In genomic region chr13:20623000-20623399, GRCh38 we compare ENCODE assay signal across 27 cellular contexts. TPM values are rescaled to one million over a fixed set of nuclear protein-coding genes. Genes with fewer than 3 reads are reported as not detected.
DNase-seq lines count a peak whose midpoint lies in the region; ATAC-seq, FAIRE-seq and TF ChIP-seq lines count a peak whose summit lies in the region.
"Had no signal": no experiment of that assay in that cellular context is flagged by ENCODE, and none has a peak within 500 bp of the region (broad histone marks: within the 10 kb centered on the region; RNA-seq: fewer than 3 reads in every experiment).

No MANE protein-coding gene starts in this region.

- no peak overlapping the region for H2AK9ac ChIP-seq in IMR-90 (replicated peaks; ENCODE audit: low read depth, low read length, poor library complexity)

- peaks cover 3% of the 10 kb centered on the region for H3K9me3 ChIP-seq in IMR-90 (ENCODE audit: control insufficient read depth, insufficient read depth, low read length)
- no peaks in the 10 kb centered on the region for H3K9me3 ChIP-seq in K562 (replicated peaks; ENCODE audit: control insufficient read depth, insufficient read depth, low read depth, low read length)
- peaks cover 18% of the 10 kb centered on the region for H3K9me3 ChIP-seq in endodermal cell (ENCODE audit: control insufficient read depth, low read length)
- H3K9me3 ChIP-seq in small intestine (ENCODE audit: control insufficient read depth, low read depth) = no peaks in the 10 kb centered on the region
- H3K9me3 ChIP-seq: BE2C had no signal

- H3K4me2 ChIP-seq in IMR-90 (ENCODE audit: low read depth, low read length) (no peak overlapping the region), K562 (ENCODE audit: insufficient read depth, low read length) (no peak overlapping the region)
- H3K4me2 ChIP-seq: BLaER1 had no signal

- no TSS peak for BruUV-seq in IMR-90 (replicated peaks; lab: Mats Ljungman, UMichigan)
- BruUV-seq in K562 (replicated peaks; lab: Mats Ljungman, UMichigan) = no TSS peak

- no peak overlapping the region for H3K14ac ChIP-seq in IMR-90 (replicated peaks; ENCODE audit: low read depth, low read length)

- no CpG with 5 or more reads among the region's 3 CpGs for WGBS in IMR-90 (ENCODE audit: extremely low coverage in 2 of 2, insufficient read length in 1 of 2), 2 experiments
- WGBS in K562 (ENCODE audit: insufficient coverage, low coverage, missing lambda C conversion rate) = 32% methylated on average over 3 of the region's 3 CpGs
- 88 to 94% methylated on average over 1 to 3 of the region's 3 CpGs for WGBS in endodermal cell (ENCODE audit: insufficient coverage in 1 of 2, insufficient read length in 1 of 2), 2 experiments
- 96 to 99% (median 99%) methylated on average over 3 of the region's 3 CpGs for WGBS in small intestine, 3 donors

- H3K9me1 ChIP-seq in IMR-90 (ENCODE audit: insufficient read depth, low read length) = no peaks in the 10 kb centered on the region
- no peaks in the 10 kb centered on the region for H3K9me1 ChIP-seq in K562 (ENCODE audit: control insufficient read depth, insufficient read depth, low read length)

- no peak overlapping the region for H3K18ac ChIP-seq in IMR-90 (ENCODE audit: low read depth, low read length)

- TF ChIP-seq POLR2A in IMR-90 (IDR thresholded peaks at IDR 0.05; ENCODE audit: low read depth, low read length) = no peak
- no peak for TF ChIP-seq POLR2A in K562 (conservative IDR thresholded peaks at IDR 0.05)

- no peak overlapping the region for H3K27ac ChIP-seq in IMR-90 (ENCODE audit: insufficient read depth, low read length)
- H3K27ac ChIP-seq in K562 (ENCODE audit: extremely low read depth, low read depth, low read length) = no peak overlapping the region
- H3K27ac ChIP-seq in endodermal cell (ENCODE audit: low read depth, low read length) = no peak overlapping the region
- no peak overlapping the region for H3K27ac ChIP-seq in small intestine (ENCODE audit: low read depth in 1 of 2, low read length in 1 of 2)
- H3K27ac ChIP-seq: BLaER1 had no signal

- ATAC-seq in IMR-90 (ENCODE audit: low read depth) (no peak), K562 (no peak), sciatic nerve (no peak)
- ATAC-seq: GM12878 had no signal

- CTCF ChIA-PET in IMR-90 (lab: Yijun Ruan, JAX) = no interaction called here
- CTCF ChIA-PET in K562 (lab: Yijun Ruan, JAX; ENCODE audit: low intra/inter-chr PET ratio) = no interaction called here

- peaks cover 4% of the 10 kb centered on the region for H3K36me3 ChIP-seq in IMR-90 (ENCODE audit: control insufficient read depth, insufficient read depth, low read length)
- no peaks in the 10 kb centered on the region for H3K36me3 ChIP-seq in K562 (ENCODE audit: control insufficient read depth, insufficient read depth, low read length)
- H3K36me3 ChIP-seq in endodermal cell (ENCODE audit: control insufficient read depth, insufficient read depth, low read length) = peaks cover 8% of the 10 kb centered on the region
- H3K36me3 ChIP-seq in small intestine (ENCODE audit: control insufficient read depth in 2 of 2, insufficient read depth in 2 of 2, low read length in 2 of 2) = peaks cover 0 to 5% of the 10 kb centered on the region in 2 donors
- H3K36me3 ChIP-seq: BE2C had no signal

- no peaks in the 10 kb centered on the region for H3K27me3 Mint-ChIP-seq in endodermal cell (ENCODE audit: insufficient read depth)
- H3K27me3 Mint-ChIP-seq: CD4-positive, alpha-beta memory T cell; CD4-positive, CD25-positive, alpha-beta regulatory T cell; CD8-positive, alpha-beta memory T cell had no signal

- DNase-seq in IMR-90 = no peak
- no peak for DNase-seq in K562 (ENCODE audit: extremely low read depth in 1 of 4, low spot score in 3 of 4)
- DNase-seq in endodermal cell = no peak
- DNase-seq in sciatic nerve (ENCODE audit: low spot score) = no peak
- DNase-seq in small intestine = no peak
- DNase-seq in cerebellar cortex (ENCODE audit: low spot score) = no peak
- DNase-seq: 8988T; ACHN; BE2C; C1 segment of cervical spinal cord; CD4-positive, alpha-beta memory T cell; CD4-positive, CD25-positive, alpha-beta regulatory T cell; CD8-positive, alpha-beta memory T cell; COR-L47; DMS 273 treated with DMSO at 0.1 percent for 48 hours; DMS153; DMS53; DMS79; DND-41; EL; GDM1 had no signal

- H3K4ac ChIP-seq in IMR-90 (ENCODE audit: low read depth, low read length) = no peak overlapping the region

- no peaks in the 10 kb centered on the region for H3K4me1 ChIP-seq in IMR-90 (ENCODE audit: control insufficient read depth, insufficient read depth, low read length)
- H3K4me1 ChIP-seq in K562 (replicated peaks in 1 of 2; ENCODE audit: control insufficient read depth in 2 of 2, insufficient read depth in 2 of 2, low read length in 2 of 2) = no peaks in the 10 kb centered on the region
- H3K4me1 ChIP-seq in endodermal cell (ENCODE audit: control insufficient read depth, insufficient read depth, low read length) = no peaks in the 10 kb centered on the region
- H3K4me1 ChIP-seq in small intestine (ENCODE audit: control insufficient read depth in 2 of 2, insufficient read depth in 1 of 2, low read depth in 1 of 2, low read length in 1 of 2) = no peaks in the 10 kb centered on the region
- H3K4me1 ChIP-seq: BE2C, BLaER1 had no signal

- dilution Hi-C loops in IMR-90 (cut with HindIII; ENCODE audit: low sequenced_read_pairs, unreplicated experiment) = no loop called here

- no peaks in the 10 kb centered on the region for H3K79me1 ChIP-seq in IMR-90 (ENCODE audit: low read depth in 1 of 2, low read length in 2 of 2)

- no peak overlapping the region for H4K8ac ChIP-seq in IMR-90 (ENCODE audit: low read depth in 2 of 2, low read length in 2 of 2)

- TF ChIP-seq RAD21 in IMR-90 (IDR thresholded peaks at IDR 0.05; ENCODE audit: low read length) = no peak
- no peak for TF ChIP-seq RAD21 in K562 (CRISPR knock-in tag; conservative IDR thresholded peaks at IDR 0.05 in 1 of 2, IDR thresholded peaks at IDR 0.05 in 1 of 2)

- H3K23ac ChIP-seq in IMR-90 (ENCODE audit: low read depth, low read length) = no peak overlapping the region

- H3K9ac ChIP-seq in IMR-90 (ENCODE audit: low read depth, low read length) (no peak overlapping the region), K562 (ENCODE audit: insufficient read depth in 1 of 2, low read depth in 2 of 2, low read length in 2 of 2) (no peak overlapping the region), endodermal cell (ENCODE audit: extremely low read depth, low read length, poor library complexity, severe bottlenecking) (no peak overlapping the region)
- H3K9ac ChIP-seq: BLaER1 had no signal

- peaks cover 28% of the 10 kb centered on the region for H3K9me3 Mint-ChIP-seq in endodermal cell

- H4K20me1 ChIP-seq in IMR-90 (ENCODE audit: insufficient read depth, low read length) = no peaks in the 10 kb centered on the region
- H4K20me1 ChIP-seq in K562 (replicated peaks; ENCODE audit: control insufficient read depth, insufficient read depth, low read length) = no peaks in the 10 kb centered on the region
- H4K20me1 ChIP-seq: BLaER1 had no signal

- H3K36me3 Mint-ChIP-seq in endodermal cell (ENCODE audit: low read depth) = peaks cover 38% of the 10 kb centered on the region

- POLR2A ChIA-PET in IMR-90 (lab: Charles Lee; ENCODE audit: unreplicated experiment) (no interaction called here), K562 (lab: Yijun Ruan, JAX) (interaction anchor here (1.2 kb wide), 1 partner anchor 57 kb away, joined by 3 read pairs; the partner anchor contains the start of gene IFT88)

- H2AFZ ChIP-seq in IMR-90 (replicated peaks; ENCODE audit: low read length, poor library complexity) = no peak overlapping the region
- H2AFZ ChIP-seq in K562 (ENCODE audit: low read depth, low read length) = no peak overlapping the region

- H3K79me2 ChIP-seq in K562 (ENCODE audit: control insufficient read depth, insufficient read depth, low read length) = no peaks in the 10 kb centered on the region

- H4K91ac ChIP-seq in IMR-90 (ENCODE audit: insufficient read depth, low read depth, low read length) = no peak overlapping the region

- in situ Hi-C loops in IMR-90 (cut with MboI; ENCODE audit: low sequenced_read_pairs) = no loop called here
- in situ Hi-C loops in K562 (cut with MboI) = no loop called here

- H3K27ac Mint-ChIP-seq in endodermal cell = no peak overlapping the region
- H3K27ac Mint-ChIP-seq: CD14-positive monocyte; CD4-positive, alpha-beta memory T cell; CD8-positive, alpha-beta memory T cell had no signal

- H2BK15ac ChIP-seq in IMR-90 (ENCODE audit: low read depth, low read length) = no peak overlapping the region

- no peak overlapping the region for H3K4me3 Mint-ChIP-seq in endodermal cell
- H3K4me3 Mint-ChIP-seq: CD14-positive monocyte; CD4-positive, alpha-beta memory T cell; CD4-positive, CD25-positive, alpha-beta regulatory T cell; CD8-positive, alpha-beta memory T cell had no signal

- no peak overlapping the region for H2BK5ac ChIP-seq in IMR-90 (ENCODE audit: low read depth, low read length, poor library complexity, severe bottlenecking)

- TF ChIP-seq CTCF in IMR-90 (conservative IDR thresholded peaks at IDR 0.05; ENCODE audit: low read depth, low read length) (no peak), K562 (IDR thresholded peaks at IDR 0.05 in 2 of 3, conservative IDR thresholded peaks at IDR 0.05 in 1 of 3; ENCODE audit: insufficient read depth in 2 of 3, low read depth in 1 of 3, low read length in 3 of 3) (no peak), endodermal cell (conservative IDR thresholded peaks at IDR 0.05) (no peak)

- H2BK20ac ChIP-seq in IMR-90 (ENCODE audit: low read depth, low read length) = no peak overlapping the region

- TF ChIP-seq EP300 in K562 (IDR thresholded peaks at IDR 0.05; ENCODE audit: low read length) = no peak

- no peak overlapping the region for H2BK120ac ChIP-seq in IMR-90 (ENCODE audit: low read depth, low read length)

- H3K4me3 ChIP-seq in IMR-90 (ENCODE audit: insufficient read depth, low read depth, low read length) (no peak overlapping the region), K562 (no peak overlapping the region), endodermal cell (ENCODE audit: low read length) (peak overlapping the region; percentile 45), small intestine (ENCODE audit: low read depth in 1 of 2, low read length in 2 of 2) (no peak overlapping the region)
- H3K4me3 ChIP-seq: BLaER1, GM12878 had no signal

- no peaks in the 10 kb centered on the region for H3K27me3 ChIP-seq in IMR-90 (ENCODE audit: control insufficient read depth, insufficient read depth, low read length)
- H3K27me3 ChIP-seq in K562 (ENCODE audit: control insufficient read depth in 2 of 2, insufficient read depth in 2 of 2, low read length in 2 of 2) = no peaks in the 10 kb centered on the region
- H3K27me3 ChIP-seq in endodermal cell (ENCODE audit: control insufficient read depth, insufficient read depth, low read length, poor library complexity, severe bottlenecking) = no peaks in the 10 kb centered on the region
- H3K27me3 ChIP-seq in small intestine (ENCODE audit: control insufficient read depth in 2 of 2, insufficient read depth in 2 of 2, low read length in 2 of 2) = no peaks in the 10 kb centered on the region
- H3K27me3 ChIP-seq: BE2C, BLaER1 had no signal

- FAIRE-seq in K562 (lab: Jason Lieb, UNC) = no peak
- FAIRE-seq in small intestine (lab: Jason Lieb, UNC) = no peak
- FAIRE-seq: A204.1, GM12878, GM12892, GM18507 had no signal

- H4K5ac ChIP-seq in IMR-90 (ENCODE audit: low read depth, low read length) = no peak overlapping the region

- H3K56ac ChIP-seq in IMR-90 (ENCODE audit: extremely low read depth, insufficient read depth, low read length) = no peak overlapping the region

- no peaks in the 10 kb centered on the region for H3K4me1 Mint-ChIP-seq in endodermal cell
- H3K4me1 Mint-ChIP-seq: CD14-positive monocyte; CD4-positive, alpha-beta memory T cell; CD4-positive, CD25-positive, alpha-beta regulatory T cell; CD8-positive, alpha-beta memory T cell had no signal

- no peak overlapping the region for H2AK5ac ChIP-seq in IMR-90 (ENCODE audit: low read depth, low read length)

- intact Hi-C loops in IMR-90 (cut with micrococcal nuclease) (no loop called here), K562 (cut with micrococcal nuclease) (no loop called here), sciatic nerve (cut with DNase I) (no loop called here)

RNA-seq across cellular contexts. Expression of gene IFT88, which starts 56.0 kb away (rescaled TPM):
- total RNA-seq in IMR-90 (2012; rRNA removed) = 8.6 and 13.3 TPM in 2 replicates
- 4.5 and 5.5 TPM in 2 replicates for polyA plus RNA-seq in IMR-90 (2012; rRNA removed)
- 0.81 and 0.89 TPM in 2 replicates for polyA plus RNA-seq in IMR-90 (2012; cell fraction: cytosol; rRNA removed)
- 1.5 and 11.0 TPM in 2 replicates for polyA plus RNA-seq in IMR-90 (2012; cell fraction: nucleus; rRNA removed; ENCODE audit: low replicate concordance)
- total RNA-seq in K562 (2011; cell fraction: chromatin; rRNA removed; ENCODE audit: low replicate concordance) = 16.2 and 28.1 TPM in 2 replicates
- 11.6 and 12.2 TPM in 2 replicates for total RNA-seq in K562 (2011; cell fraction: nucleolus; rRNA removed)
- total RNA-seq in K562 (2011; cell fraction: nucleoplasm; rRNA removed) = 14.7 and 16.6 TPM in 2 replicates
- total RNA-seq in K562 (2014; rRNA removed) = 9.0 and 9.3 TPM in 2 replicates
- total RNA-seq in K562 (2014; rRNA removed; fragmentation: Illumina TruSeq; extraction: Trizol) = 13.5 and 15.4 TPM in 2 replicates
- total RNA-seq in K562 (2015; rRNA removed; fragmentation: Illumina TruSeq; extraction: Trizol) = 12.0 and 12.6 TPM in 2 replicates
- 9.1 and 9.4 TPM in 2 replicates for total RNA-seq in K562 (2021)
- polyA plus RNA-seq in K562 (2011; rRNA removed) = 8.0 and 13.4 TPM in 2 replicates
- polyA plus RNA-seq in K562 (2011; cell fraction: cytosol; rRNA removed) = 2.1 and 2.2 TPM in 2 replicates
- 9.7 and 10.9 TPM in 2 replicates for polyA plus RNA-seq in K562 (2011; cell fraction: nucleus; rRNA removed)
- 8.3 and 9.0 TPM in 2 replicates for polyA plus RNA-seq in K562 (2012)
- polyA plus RNA-seq in K562 (2014; fragmentation: Illumina TruSeq; extraction: Trizol) = 8.0 and 9.2 TPM in 2 replicates
- polyA plus RNA-seq in K562 (2014; fragmentation: Nextera tagmentation; extraction: Ambion mirVana) = 10 to 100 TPM in 1 of 2 experiments, 1 to 10 TPM in 1; 10.0 to 13.0 TPM
- polyA plus RNA-seq in K562 (2014; rRNA removed) = 8.3 and 11.7 TPM in 2 replicates
- polyA minus RNA-seq in K562 (2011; rRNA and poly(A)+ RNA removed) = 13.1 and 16.1 TPM in 2 replicates
- polyA minus RNA-seq in K562 (2011; cell fraction: cytosol; rRNA and poly(A)+ RNA removed) = 4.3 and 5.8 TPM in 2 replicates
- polyA minus RNA-seq in K562 (2011; cell fraction: nucleus; rRNA and poly(A)+ RNA removed) = 17.8 and 24.1 TPM in 2 replicates
- 10 to 100 TPM; 15.2 to 18.7 TPM for total RNA-seq in endodermal cell
- 14.5 TPM for polyA plus RNA-seq in endodermal cell (2013, experiment 1 of 2)
- 13.5 TPM for polyA plus RNA-seq in endodermal cell (2013, experiment 2 of 2)
- total RNA-seq in sciatic nerve = 20.5 TPM
- polyA plus RNA-seq in small intestine = 10 to 100 TPM; 11.0 to 14.1 (median 13.0) TPM
